Comparison of ENCODE assay signal across 20 cellular contexts in the genomic region with DNA sequence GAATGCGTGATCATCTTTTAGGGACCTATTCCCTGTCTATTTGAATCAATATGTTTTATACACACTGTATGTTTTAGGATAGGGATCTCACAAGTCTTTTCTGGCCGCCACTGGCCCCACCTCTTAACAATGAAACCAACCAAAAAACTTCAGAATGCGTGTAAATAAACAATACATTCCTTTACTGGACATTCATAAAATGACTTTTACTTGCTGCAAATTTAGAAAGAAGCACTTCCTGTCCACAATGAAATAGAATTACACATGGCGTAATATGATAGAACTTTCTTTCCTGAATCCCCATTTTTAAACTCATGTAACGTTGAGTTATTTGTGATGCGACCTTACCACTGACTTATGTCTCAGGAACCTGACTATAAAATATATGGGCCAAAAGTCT.
"Had no signal": no experiment of that assay in that cellular context is flagged by ENCODE, and none has a peak within 500 bp of the region (broad histone marks: within the 10 kb centered on the region; RNA-seq: fewer than 3 reads in every experiment).

No MANE protein-coding gene starts in this region.

- H3K27me3 ChIP-seq: cardiac muscle cell, esophagus muscularis mucosa, gastrocnemius medialis, spleen, suprapubic skin, tibial artery had no signal

- H3K4me3 ChIP-seq: cardiac muscle cell, coronary artery, esophagus muscularis mucosa, gastrocnemius medialis, spleen, suprapubic skin, tibial artery had no signal

- H3K9me3 ChIP-seq: esophagus muscularis mucosa, gastrocnemius medialis, spleen, suprapubic skin, tibial artery had no signal

- H3K4me1 ChIP-seq: esophagus muscularis mucosa, gastrocnemius medialis, spleen, suprapubic skin, tibial artery had no signal

- DNase-seq: activated B cell treated with CpG ODN at 0.5 μM for 24 hours; activated CD4-positive, alpha-beta T cell treated with anti-CD3 and anti-CD28 coated beads, Interleukin-2, amount 50 U/mL, for 1 hour; activated CD8-positive, alpha-beta T cell treated with anti-CD3 and anti-CD28 coated beads for 36 hours; activated T-cell treated with anti-CD3 and anti-CD28 coated beads, Interleukin-2, amount 50 U/mL, for 48 hours; anterior cingulate cortex; cerebellar nuclear complex; gastrocnemius medialis; glutamatergic neuron; islet precursor cell; left cardiac atrium; left ventricle myocardium superior; posterior cingulate gyrus; right cardiac atrium; spleen; stimulated activated naive CD4-positive, alpha-beta T cell; tibial artery had no signal

- H3K27ac ChIP-seq: cardiac muscle cell, coronary artery, esophagus muscularis mucosa, gastrocnemius medialis, spleen, suprapubic skin, tibial artery had no signal

- H3K36me3 ChIP-seq: cardiac muscle cell, esophagus muscularis mucosa, gastrocnemius medialis, spleen, suprapubic skin, tibial artery had no signal
